Comparison of ENCODE assay signal across 8 cellular contexts in genomic region chr14:90758959-90759358, GRCh38. TPM values are rescaled to one million over a fixed set of nuclear protein-coding genes. Genes with fewer than 3 reads are reported as not detected.
A peak's percentile ranks its signal among the peaks of the same experiment; 100 is the strongest.
DNase-seq lines count a peak whose midpoint lies in the region; ATAC-seq and TF ChIP-seq lines count a peak whose summit lies in the region.

No MANE protein-coding gene starts in this region.

- 37 to 45% methylated on average over 13 of the region's 13 CpGs for WGBS in upper lobe of left lung, 2 donors

- no peak for TF ChIP-seq CTCF in GM12865 (IDR thresholded peaks at IDR 0.05; ENCODE audit: insufficient read depth, low read depth, low read length, missing control alignments)
- no peak for TF ChIP-seq CTCF in Panc1 (IDR thresholded peaks at IDR 0.05)
- TF ChIP-seq CTCF in dorsolateral prefrontal cortex (IDR thresholded peaks at IDR 0.05 in 54 of 56, conservative IDR thresholded peaks at IDR 0.05 in 2 of 56; ENCODE audit: low read depth in 1 of 56, partially characterized antibody in 56 of 56): no peak
- no peak for TF ChIP-seq CTCF in upper lobe of left lung (IDR thresholded peaks at IDR 0.05)

- POLR2A ChIA-PET in Panc1 (lab: Charles Lee): interaction anchor here (0.6 kb wide), 2 partner anchors 340 to 348 kb away, joined by 3 to 8 read pairs; no protein-coding TSS in a partner anchor

- H3K9me3 ChIP-seq in Panc1 (ENCODE audit: control insufficient read depth, insufficient read depth, low read depth, low read length) (peaks cover 6% of the 10 kb centered on the region; the same call in 1 of the 2 replicates), mononuclear cell (ENCODE audit: low read depth, low read length) (peaks cover 17% of the 10 kb centered on the region), upper lobe of left lung (peaks cover 0 to 10% (median 4%) of the 10 kb centered on the region in 4 donors)

- ATAC-seq in Panc1: peak; percentile 10; the same call in 1 of the 2 replicates
- peak; percentile 58 to 81 for ATAC-seq in upper lobe of left lung (ENCODE audit: low FRiP score in 2 of 2)
- no peak for ATAC-seq in HG02798 (IDR thresholded peaks at IDR 0.05; ENCODE audit: poor library complexity, unreplicated experiment)

- H3K27me3 ChIP-seq in Panc1 (ENCODE audit: control insufficient read depth, insufficient read depth, low read length) (no peaks in the 10 kb centered on the region), dorsolateral prefrontal cortex (no peaks in the 10 kb centered on the region), mononuclear cell (ENCODE audit: insufficient read depth, low read length) (peaks cover 5% of the 10 kb centered on the region), upper lobe of left lung (no peaks in the 10 kb centered on the region)

- CTCF ChIA-PET in Panc1 (lab: Charles Lee): interaction anchor here (0.6 to 1.0 kb wide), 3 partner anchors 108 to 472 kb away, joined by 3 to 6 read pairs (median 3); no protein-coding TSS in a partner anchor

- TF ChIP-seq POLR2A in upper lobe of left lung (IDR thresholded peaks at IDR 0.05): no peak

- no TSS peak for BruUV-seq in Panc1 (replicated peaks; lab: Mats Ljungman, UMichigan)

- no peaks in the 10 kb centered on the region for H3K36me3 ChIP-seq in Panc1 (ENCODE audit: control insufficient read depth, insufficient read depth, low read length)
- H3K36me3 ChIP-seq in upper lobe of left lung: no peaks in the 10 kb centered on the region

- H3K27ac ChIP-seq in Panc1 (ENCODE audit: low read length) (peak overlapping the region; percentile 87), dorsolateral prefrontal cortex (peak overlapping the region; percentile 85 to 100 (median 98)), upper lobe of left lung (peak overlapping the region; percentile 69 to 91 (median 87))

- H3K4me1 ChIP-seq in Panc1 (ENCODE audit: control insufficient read depth, insufficient read depth, low read length) (peaks cover 7% of the 10 kb centered on the region), mononuclear cell (ENCODE audit: insufficient read depth, low read length) (peaks cover 21% of the 10 kb centered on the region), upper lobe of left lung (peaks cover 13 to 17% (median 16%) of the 10 kb centered on the region in 4 donors)

- peak; percentile 36 for DNase-seq in GM12865 (ENCODE audit: low read depth)
- no peak for DNase-seq in Panc1 (ENCODE audit: low read depth, low spot score)
- DNase-seq in dorsolateral prefrontal cortex: peak; percentile 37 to 83 (median 73)
- DNase-seq in upper lobe of left lung: peak; percentile 48 to 76
- no peak for DNase-seq in glomerular visceral epithelial cell (ENCODE audit: extremely low spot score)
- DNase-seq in NCI-H1930 (lab: John Stamatoyannopoulos, UW): no peak

- intact Hi-C loops in Panc1 (cut with micrococcal nuclease; ENCODE audit: unreplicated experiment): loop anchor here (10.0 kb wide), 1 partner anchor 364 kb away; the partner anchor contains the start of gene CALM1
- intact Hi-C loops in dorsolateral prefrontal cortex (cut with DNase I): loop anchor here (1.0 to 10.0 kb wide), 9 partner anchors 58 to 457 kb away; partner anchors contain the start of genes CALM1 (in 1 of the 2) and TTC7B (in 1 of the 2)

- in situ Hi-C loops in Panc1 (cut with HindIII; ENCODE audit: low pct_unique_long_range_greater_than_20kb, low sequenced_read_pairs): no loop called here

- no peak for TF ChIP-seq EP300 in upper lobe of left lung (IDR thresholded peaks at IDR 0.05)

- H3K4me3 ChIP-seq in GM12865 (ENCODE audit: low read depth, low read length) (peak overlapping the region; percentile 82), Panc1 (ENCODE audit: low read depth in 2 of 2, low read length in 2 of 2) (peak overlapping the region; percentile 47 to 78), dorsolateral prefrontal cortex (peak overlapping the region; percentile 29 to 80 (median 62)), mononuclear cell (ENCODE audit: low read length) (peak overlapping the region; percentile 52), upper lobe of left lung (peak overlapping the region; percentile 3 to 51 (median 42))

RNA-seq across cellular contexts. Expression of gene TTC7B, which starts 57.3 kb away (rescaled TPM):
- total RNA-seq in Panc1 (2021; ENCODE audit: unreplicated experiment): 40.9 TPM
- 59.4 TPM for polyA plus RNA-seq in Panc1 (2012; ENCODE audit: insufficient read length)
- 100 to 1,000 TPM in 119 of 120 experiments, 10 to 100 TPM in 1; 90.4 to 281 (median 204) TPM for total RNA-seq in dorsolateral prefrontal cortex
- 8.3 TPM for total RNA-seq in mononuclear cell
- total RNA-seq in upper lobe of left lung: 10 to 100 TPM; 13.5 to 87.3 (median 37.5) TPM

Comparison
In these comparisons a context has a peak if more than half of its experiments do, and no peak if none do; other contexts are left out.
1. DNase-seq: peak in GM12865 (single experiment), dorsolateral prefrontal cortex (10 of 10) and upper lobe of left lung (2 of 2); none in Panc1 (single experiment), glomerular visceral epithelial cell (single experiment) and NCI-H1930 (0 of 2).
2. Peak in every context shown above with its lines, with median percentiles within 50 percentile points of each other: H3K4me3 ChIP-seq and H3K27ac ChIP-seq.